Comparison of ENCODE assay signal across 9 cellular contexts in genomic region chr10:43419997-43420368, GRCh38. TPM values are rescaled to one million over a fixed set of nuclear protein-coding genes. Genes with fewer than 3 reads are reported as not detected.
DNase-seq lines count a peak whose midpoint lies in the region; ATAC-seq and TF ChIP-seq lines count a peak whose summit lies in the region.
"Had no signal": no experiment of that assay in that cellular context is flagged by ENCODE, and none has a peak within 500 bp of the region (broad histone marks: within the 10 kb centered on the region; RNA-seq: fewer than 3 reads in every experiment).

No MANE protein-coding gene starts in this region.

- H3K9ac ChIP-seq in BLaER1 treated with 17β-estradiol and CSF1 and Interleukin-3, amounts not matched to agents 10 nM and 100 nM = peak overlapping the region; percentile 87 to 96 (median 90)
- H3K9ac ChIP-seq in KMS-11 = peak overlapping the region; percentile 94

- H3K9me3 ChIP-seq in BLaER1 treated with 17β-estradiol and CSF1 and Interleukin-3, amounts not matched to agents 10 nM and 100 nM (replicated peaks in 1 of 11) = peaks cover 0 to 26% (median 17%) of the 10 kb centered on the region in 11 experiments; a peak in 18 of 22 replicates

- H3K36me3 Mint-ChIP-seq in natural killer cell = no peaks in the 10 kb centered on the region

- intact Hi-C loops in natural killer cell (cut with micrococcal nuclease) = loop anchor here (2.0 kb wide), 2 partner anchors 13 to 17 kb away; partner anchors contain the start of gene ZNF487

- ATAC-seq in natural killer cell (no peak), HG03439 (IDR thresholded peaks at IDR 0.05; ENCODE audit: unreplicated experiment) (no peak), GM19328 (IDR thresholded peaks at IDR 0.05; ENCODE audit: unreplicated experiment) (no peak), GM18868 (IDR thresholded peaks at IDR 0.05; ENCODE audit: unreplicated experiment) (no peak)

- H3K9me3 Mint-ChIP-seq in natural killer cell = no peaks in the 10 kb centered on the region

- no peaks in the 10 kb centered on the region for H3K36me3 ChIP-seq in BLaER1 treated with 17β-estradiol and CSF1 and Interleukin-3, amounts not matched to agents 10 nM and 100 nM
- H3K36me3 ChIP-seq in KMS-11 (ENCODE audit: insufficient read depth) = no peaks in the 10 kb centered on the region

- H3K4me1 ChIP-seq in BLaER1 treated with 17β-estradiol and CSF1 and Interleukin-3, amounts not matched to agents 10 nM and 100 nM = peaks cover 46 to 76% (median 61%) of the 10 kb centered on the region in 10 experiments
- peaks cover 16% of the 10 kb centered on the region for H3K4me1 ChIP-seq in KMS-11 (ENCODE audit: low read depth, poor library complexity, severe bottlenecking)

- no peaks in the 10 kb centered on the region for H3K79me2 ChIP-seq in KMS-11 (ENCODE audit: insufficient read depth, low read depth)

- peak overlapping the region; percentile 70 for H2AFZ ChIP-seq in KMS-11 (ENCODE audit: low read depth)

- H3K27ac ChIP-seq in BLaER1 treated with 17β-estradiol and CSF1 and Interleukin-3, amounts not matched to agents 10 nM and 100 nM = peak overlapping the region; percentile 90 to 99 (median 96)
- peak overlapping the region; percentile 99 for H3K27ac ChIP-seq in KMS-11

- TF ChIP-seq CTCF in KMS-11 (conservative IDR thresholded peaks at IDR 0.05; ENCODE audit: low read depth, low read length) (no peak), natural killer cell (IDR thresholded peaks at IDR 0.05) (no peak)

- no peaks in the 10 kb centered on the region for H3K27me3 ChIP-seq in BLaER1 treated with 17β-estradiol and CSF1 and Interleukin-3, amounts not matched to agents 10 nM and 100 nM
- no peaks in the 10 kb centered on the region for H3K27me3 ChIP-seq in KMS-11 (ENCODE audit: insufficient read depth, low read depth)

- H3K4me1 Mint-ChIP-seq in natural killer cell = peaks cover 35 to 41% of the 10 kb centered on the region in 2 donors

- DNase-seq in dermis blood vessel endothelial cell = peak; percentile 18
- DNase-seq in natural killer cell = no peak
- no peak for DNase-seq in DMS79 (lab: John Stamatoyannopoulos, UW)

- peak overlapping the region; percentile 80 for H3K4me3 Mint-ChIP-seq in natural killer cell

- H4K20me1 ChIP-seq in BLaER1 treated with 17β-estradiol and CSF1 and Interleukin-3, amounts not matched to agents 10 nM and 100 nM = no peaks in the 10 kb centered on the region
- no peaks in the 10 kb centered on the region for H4K20me1 ChIP-seq in KMS-11 (ENCODE audit: insufficient read depth)

- no peaks in the 10 kb centered on the region for H3K27me3 Mint-ChIP-seq in natural killer cell (ENCODE audit: low read depth in 2 of 2)

- peak overlapping the region; percentile 81 to 93 (median 86) for H3K4me2 ChIP-seq in BLaER1 treated with 17β-estradiol and CSF1 and Interleukin-3, amounts not matched to agents 10 nM and 100 nM
- peak overlapping the region; percentile 87 for H3K4me2 ChIP-seq in KMS-11

- peak overlapping the region; percentile 44 to 68 (median 58) for H3K4me3 ChIP-seq in BLaER1 treated with 17β-estradiol and CSF1 and Interleukin-3, amounts not matched to agents 10 nM and 100 nM
- no peak overlapping the region for H3K4me3 ChIP-seq in KMS-11 (IDR thresholded peaks at IDR 0.05; ENCODE audit: insufficient read depth, low read depth, low read length)

- H3K27ac Mint-ChIP-seq in natural killer cell = peak overlapping the region; percentile 97

RNA-seq across cellular contexts. Expression of gene HNRNPF, which starts 11.0 kb away (rescaled TPM):
- total RNA-seq in dermis blood vessel endothelial cell (280 and 325 TPM in 2 replicates), natural killer cell (100 to 1,000 TPM; 122 to 160 (median 125) TPM)

RNA-seq across cellular contexts. Expression of gene ZNF487, which starts 16.9 kb away (rescaled TPM):
- total RNA-seq in dermis blood vessel endothelial cell (2.7 TPM in 2 replicates), natural killer cell (10 to 100 TPM; 19.1 to 30.8 (median 22.8) TPM)

RNA-seq across cellular contexts. Expression of gene FXYD4, which starts 48.5 kb away (rescaled TPM):
- total RNA-seq in dermis blood vessel endothelial cell (not detected in 2 replicates), natural killer cell (not detected)
- total RNA-seq: T-helper 1 cell treated with Interleukin-12 subunit alpha and Interleukin-12 subunit beta and Interleukin-4 antibody, amounts not matched to agents 30 ng/mL and 1 ng/mL, for 36 hours had no signal
